Comparison of ENCODE assay signal across 6 cellular contexts in the genomic region with DNA sequence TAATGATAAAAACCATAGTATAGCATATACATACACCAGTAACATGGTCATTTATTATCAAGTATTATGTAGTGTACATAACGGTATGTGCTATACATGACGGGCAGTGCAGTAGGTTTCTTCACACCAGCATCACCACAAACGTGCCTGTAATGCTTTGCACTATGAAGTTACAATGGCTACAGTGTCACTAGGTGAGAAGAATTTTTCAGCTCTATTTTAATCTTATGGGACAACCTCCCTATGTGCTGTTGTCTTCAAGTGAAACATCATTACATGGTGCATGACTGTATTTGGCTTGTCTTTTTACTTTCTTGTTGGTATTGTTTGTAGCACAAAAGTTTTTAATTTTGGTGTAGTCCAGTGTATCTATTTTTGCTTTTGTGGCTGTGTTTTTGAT.
"Had no signal": no experiment of that assay in that cellular context is flagged by ENCODE, and none has a peak within 500 bp of the region (broad histone marks: within the 10 kb centered on the region; RNA-seq: fewer than 3 reads in every experiment).

No MANE protein-coding gene starts in this region.

- H3K4me3 ChIP-seq: GM12878 had no signal

- FAIRE-seq: GM12878, GM12891, GM18507, GM19239 had no signal

- DNase-seq: GDM1, GF-D8 had no signal

- ATAC-seq: GM12878 had no signal
